In the genomic region with DNA sequence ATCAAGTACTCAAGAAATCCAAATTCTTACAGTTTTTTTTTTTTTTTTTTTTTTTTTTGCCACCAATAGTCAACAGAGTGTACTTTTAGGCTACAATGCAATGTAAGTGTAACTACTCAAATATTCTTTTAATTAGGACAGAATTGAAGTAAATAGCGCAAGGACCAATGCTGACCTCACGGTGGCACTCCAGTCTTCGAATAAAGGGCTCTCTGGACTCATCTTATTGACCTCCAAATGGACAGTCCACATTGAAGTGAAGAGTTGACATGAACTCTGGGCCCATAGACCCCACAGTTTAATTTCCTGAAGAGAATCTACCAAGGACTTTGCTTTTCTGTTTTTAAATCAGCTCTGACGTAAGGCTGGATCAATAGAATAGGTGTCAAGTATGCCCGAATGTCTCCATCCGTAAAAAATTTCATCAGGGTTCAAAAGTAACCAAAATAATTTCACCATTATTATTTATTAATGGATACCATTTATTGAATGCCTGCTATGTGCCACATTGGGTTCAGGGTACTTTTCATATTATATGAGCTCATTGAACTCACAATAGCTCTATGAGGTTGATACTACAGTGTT, we compare ENCODE assay signal across 9 cellular contexts. TPM values are rescaled to one million over a fixed set of nuclear protein-coding genes. Genes with fewer than 3 reads are reported as not detected.
DNase-seq lines count a peak whose midpoint lies in the region; ATAC-seq, FAIRE-seq and TF ChIP-seq lines count a peak whose summit lies in the region.
"Had no signal": no experiment of that assay in that cellular context is flagged by ENCODE, and none has a peak within 500 bp of the region (broad histone marks: within the 10 kb centered on the region; RNA-seq: fewer than 3 reads in every experiment).

No MANE protein-coding gene starts in this region.

- no peak overlapping the region for H3K27ac ChIP-seq in A549
- H3K27ac ChIP-seq in thyroid gland, result no peak overlapping the region
- H3K27ac ChIP-seq in gastrocnemius medialis, result no peak overlapping the region

- peaks cover 8% of the 10 kb centered on the region for H3K4me1 ChIP-seq in A549
- H3K4me1 ChIP-seq in thyroid gland, result peaks cover 18 to 23% of the 10 kb centered on the region in 2 donors
- H3K4me1 ChIP-seq in gastrocnemius medialis, result no peaks in the 10 kb centered on the region

- H3K9me3 ChIP-seq in A549 (no peaks in the 10 kb centered on the region), thyroid gland (no peaks in the 10 kb centered on the region), gastrocnemius medialis (no peaks in the 10 kb centered on the region)

- H3K36me3 ChIP-seq in thyroid gland (no peaks in the 10 kb centered on the region), gastrocnemius medialis (no peaks in the 10 kb centered on the region)

- POLR2A ChIA-PET in A549 (lab: Yijun Ruan, JAX), result no interaction called here

- intact Hi-C loops in thyroid gland (cut with DNase I), result loop anchor here (5.0 to 10.0 kb wide), 2 partner anchors 64 to 117 kb away; no protein-coding TSS in a partner anchor
- intact Hi-C loops in gastrocnemius medialis (cut with DNase I; ENCODE audit: low total_unique reads), result no loop called here

- no peak for TF ChIP-seq POLR2A in A549 (IDR thresholded peaks at IDR 0.05; ENCODE audit: low read length)
- no peak for TF ChIP-seq POLR2A in thyroid gland (IDR thresholded peaks at IDR 0.05)
- TF ChIP-seq POLR2A in gastrocnemius medialis (IDR thresholded peaks at IDR 0.05), result no peak

- H3K4me2 ChIP-seq in A549, result no peak overlapping the region

- TF ChIP-seq CTCF in A549 (IDR thresholded peaks at IDR 0.05) (peak; percentile 90), GM12874 (IDR thresholded peaks at IDR 0.05; ENCODE audit: insufficient read depth, low read depth, low read length) (peak; percentile 34; the same call in 1 of the 2 replicates), fibroblast of villous mesenchyme (IDR thresholded peaks at IDR 0.05; ENCODE audit: insufficient read depth, low read depth, low read length) (peak; percentile 49), thyroid gland (IDR thresholded peaks at IDR 0.05) (peak in 4 of 6 experiments; percentile 30 to 43 (median 39)), gastrocnemius medialis (IDR thresholded peaks at IDR 0.05 in 4 of 5, conservative IDR thresholded peaks at IDR 0.05 in 1 of 5) (peak in 1 of 5 experiments; percentile 24)

- ATAC-seq in A549 (peak; percentile 78 to 91), GM19324 (IDR thresholded peaks at IDR 0.05; ENCODE audit: low FRiP score, unreplicated experiment) (no peak), HG03439 (IDR thresholded peaks at IDR 0.05; ENCODE audit: unreplicated experiment) (no peak), gastrocnemius medialis (no peak)

- no peak for TF ChIP-seq EP300 in A549 (IDR thresholded peaks at IDR 0.05)

- WGBS in A549 (ENCODE audit: missing lambda C conversion rate), result 47% methylated on average over 6 of the region's 6 CpGs
- WGBS in thyroid gland, 2 donors, result 47 to 54% methylated on average over 6 of the region's 6 CpGs

- peak; percentile 92 to 95 for TF ChIP-seq RAD21 in A549 (conservative IDR thresholded peaks at IDR 0.05 in 1 of 2, IDR thresholded peaks at IDR 0.05 in 1 of 2)

- H3K4me3 ChIP-seq in A549 (no peak overlapping the region), fibroblast of villous mesenchyme (ENCODE audit: low read depth, low read length) (no peak overlapping the region), thyroid gland (replicated peaks in 1 of 3) (no peak overlapping the region), gastrocnemius medialis (no peak overlapping the region)

- FAIRE-seq in A549 (lab: Jason Lieb, UNC) (no peak), RCC 7860 (lab: Jason Lieb, UNC) (no peak)

- DNase-seq in A549 (ENCODE audit: low read depth in 1 of 2, low spot score in 1 of 2) (peak; percentile 67 to 76), RCC 7860 (ENCODE audit: low spot score) (peak; percentile 46), fibroblast of villous mesenchyme (ENCODE audit: low read depth) (peak; percentile 48), thyroid gland (peak; percentile 27 to 28), gastrocnemius medialis (no peak)
- DNase-seq: activated naive CD8-positive, alpha-beta T cell treated with anti-CD3 and anti-CD28 coated beads, Interleukin-2, amount 10 ng/mL, durations not matched to agents 7 days and 5 days had no signal

- CTCF ChIA-PET in A549 (lab: Yijun Ruan, JAX), result interaction anchor here (0.6 to 10.1 kb wide), 83 partner anchors 9 to 1804 kb away, joined by 3 to 153 read pairs (median 5); a partner anchor contains a TSS

- H3K27me3 ChIP-seq in thyroid gland, result no peaks in the 10 kb centered on the region
- peaks cover 4 to 14% (median 8%) of the 10 kb centered on the region in 3 donors for H3K27me3 ChIP-seq in gastrocnemius medialis

- in situ Hi-C loops in gastrocnemius medialis (cut with MboI; ENCODE audit: low sequenced_read_pairs in 4 of 4), result no loop called here

TF ChIP-seq in A549, 52 proteins besides CTCF, POLR2A, EP300 and RAD21:
- TF ChIP-seq SMC3 (IDR thresholded peaks at IDR 0.05), result peak; percentile 87
- TF ChIP-seq ESRRA (IDR thresholded peaks at IDR 0.05; ENCODE audit: borderline replicate concordance, low read length), result no peak
- TF ChIP-seq POLR2AphosphoS2 (conservative IDR thresholded peaks at IDR 0.05; ENCODE audit: low read length), result no peak
- TF ChIP-seq HOXB13 (CRISPR knock-in tag; IDR thresholded peaks at IDR 0.05; ENCODE audit: low read depth), result no peak
- TF ChIP-seq HDAC2 (IDR thresholded peaks at IDR 0.05), result no peak
- TF ChIP-seq NR3C1 (IDR thresholded peaks at IDR 0.05), result no peak
- TF ChIP-seq ZNF302 (CRISPR knock-in tag; IDR thresholded peaks at IDR 0.05), result no peak

RNA-seq across cellular contexts. Expression of a gene that starts 7.3 kb away (rescaled TPM):
- polyA plus RNA-seq in A549 (2011; rRNA removed) (47.9 and 59.6 TPM in 2 replicates), A549 (2017; fragmentation: RNase III; extraction: RNeasy Plus Mini Kit Qiagen cat#74134 plus additional on column Dnase treatment) (42.4 to 44.4 TPM (median 44.2 TPM) in 3 replicates)
- 11.5 and 12.2 TPM in 2 replicates for polyA plus RNA-seq in A549 (2012; cell fraction: cytosol; rRNA removed)
- 8.5 and 11.2 TPM in 2 replicates for polyA plus RNA-seq in A549 (2012; cell fraction: nucleus; rRNA removed)
- polyA minus RNA-seq in A549 (2011; rRNA and poly(A)+ RNA removed), result 26.1 and 29.9 TPM in 2 replicates
- total RNA-seq in fibroblast of villous mesenchyme (24.5 and 40.2 TPM in 2 replicates), thyroid gland (10 to 100 TPM; 17.2 to 27.9 (median 20.3) TPM), gastrocnemius medialis (10 to 100 TPM; 13.1 to 16.9 (median 14.7) TPM)

RNA-seq across cellular contexts. Expression of a gene that starts 41.3 kb away (rescaled TPM):
- polyA plus RNA-seq in A549 (2011; rRNA removed) (17.4 and 24.8 TPM in 2 replicates), A549 (2017; fragmentation: RNase III; extraction: RNeasy Plus Mini Kit Qiagen cat#74134 plus additional on column Dnase treatment) (12.3 to 13.1 TPM (median 13.1 TPM) in 3 replicates)
- 4.5 and 5.2 TPM in 2 replicates for polyA plus RNA-seq in A549 (2012; cell fraction: cytosol; rRNA removed)
- polyA plus RNA-seq in A549 (2012; cell fraction: nucleus; rRNA removed), result 6.3 and 7.2 TPM in 2 replicates
- polyA minus RNA-seq in A549 (2011; rRNA and poly(A)+ RNA removed), result 28.1 and 48.8 TPM in 2 replicates
- total RNA-seq in fibroblast of villous mesenchyme (16.1 and 22.5 TPM in 2 replicates), thyroid gland (10 to 100 TPM; 33.4 to 54.1 (median 41.6) TPM), gastrocnemius medialis (10 to 100 TPM; 16.0 to 25.0 (median 21.9) TPM)

Comparison
In these comparisons a context has a peak if more than half of its experiments do, and no peak if none do; other contexts are left out.
1. ATAC-seq: peak in A549 (2 of 2); none in GM19324 (single experiment), HG03439 (single experiment) and gastrocnemius medialis (0 of 2).
2. DNase-seq: peak in A549 (2 of 2), RCC 7860 (single experiment), fibroblast of villous mesenchyme (single experiment) and thyroid gland (2 of 2); none in gastrocnemius medialis (0 of 2).